Comparison of ENCODE assay signal across 19 cellular contexts in genomic region chr9:128393171-128393761, GRCh38. TPM values are rescaled to one million over a fixed set of nuclear protein-coding genes. Genes with fewer than 3 reads are reported as not detected.
DNase-seq lines count a peak whose midpoint lies in the region; ATAC-seq and TF ChIP-seq lines count a peak whose summit lies in the region.
"Had no signal": no experiment of that assay in that cellular context is flagged by ENCODE, and none has a peak within 500 bp of the region (broad histone marks: within the 10 kb centered on the region; RNA-seq: fewer than 3 reads in every experiment).

No MANE protein-coding gene starts in this region.

- intact Hi-C loops in left lung (cut with DNase I): no loop called here

- H3K27ac Mint-ChIP-seq in glutamatergic neuron (ENCODE audit: unreplicated experiment): peak overlapping the region; percentile 88
- no peak overlapping the region for H3K27ac Mint-ChIP-seq in stimulated activated memory B cell treated with anti-CD40 and anti-IgM and Interleukin-4, amounts not matched to agents 10 μg/mL and 1 μg/mL and 100 μg/mL, for 72 hours
- no peak overlapping the region for H3K27ac Mint-ChIP-seq in chondrocyte (ENCODE audit: unreplicated experiment)
- H3K27ac Mint-ChIP-seq: activated CD8-positive, alpha-beta T cell treated with anti-CD3 and anti-CD28 coated beads, Interleukin-2, amount 10 ng/mL, durations not matched to agents 7 days and 5 days had no signal

- peaks cover 0 to 35% of the 10 kb centered on the region in 2 donors for H3K27me3 ChIP-seq in left lung
- H3K27me3 ChIP-seq: adrenal gland, SJCRH30 had no signal

- H3K4me1 Mint-ChIP-seq in glutamatergic neuron (ENCODE audit: low read depth, unreplicated experiment) (peaks cover 36% of the 10 kb centered on the region), chondrocyte (ENCODE audit: low read depth) (peaks cover 6% of the 10 kb centered on the region)
- H3K4me1 Mint-ChIP-seq in stimulated activated memory B cell treated with anti-CD40 and anti-IgM and Interleukin-4, amounts not matched to agents 10 μg/mL and 1 μg/mL and 100 μg/mL, for 72 hours: peaks cover 7% of the 10 kb centered on the region

- no peak for TF ChIP-seq CTCF in glutamatergic neuron (IDR thresholded peaks at IDR 0.05; ENCODE audit: partially characterized antibody, unreplicated experiment)
- no peak for TF ChIP-seq CTCF in left lung (IDR thresholded peaks at IDR 0.05)
- TF ChIP-seq CTCF in chondrocyte (IDR thresholded peaks at IDR 0.05): no peak

- H3K9me3 Mint-ChIP-seq in glutamatergic neuron (ENCODE audit: unreplicated experiment) (peaks cover 9% of the 10 kb centered on the region), chondrocyte (ENCODE audit: low read depth) (no peaks in the 10 kb centered on the region)
- H3K9me3 Mint-ChIP-seq in stimulated activated memory B cell treated with anti-CD40 and anti-IgM and Interleukin-4, amounts not matched to agents 10 μg/mL and 1 μg/mL and 100 μg/mL, for 72 hours: no peaks in the 10 kb centered on the region

- H3K9me3 ChIP-seq in mesodermal cell (ENCODE audit: control insufficient read depth, low read length): no peaks in the 10 kb centered on the region
- H3K9me3 ChIP-seq in left lung: no peaks in the 10 kb centered on the region
- H3K9me3 ChIP-seq: adrenal gland, SJCRH30 had no signal

- peak overlapping the region; percentile 16 for H3K4me3 ChIP-seq in mesodermal cell (ENCODE audit: extremely low read depth, insufficient read depth, low read length, poor library complexity, severe bottlenecking)
- H3K4me3 ChIP-seq in left lung: no peak overlapping the region
- H3K4me3 ChIP-seq: adrenal gland, SJCRH30 had no signal

- WGBS in mesodermal cell (ENCODE audit: insufficient coverage in 2 of 2), 2 experiments: 2 to 3% methylated on average over 38 to 43 of the region's 53 CpGs

- no peaks in the 10 kb centered on the region for H3K36me3 Mint-ChIP-seq in glutamatergic neuron (ENCODE audit: unreplicated experiment)
- H3K36me3 Mint-ChIP-seq in stimulated activated memory B cell treated with anti-CD40 and anti-IgM and Interleukin-4, amounts not matched to agents 10 μg/mL and 1 μg/mL and 100 μg/mL, for 72 hours: peaks cover 36% of the 10 kb centered on the region
- H3K36me3 Mint-ChIP-seq in chondrocyte (ENCODE audit: low read depth): peaks cover 15% of the 10 kb centered on the region

- DNase-seq in amniotic epithelial cell (ENCODE audit: low read depth): peak; percentile 21
- peak; percentile 65 for DNase-seq in glutamatergic neuron
- DNase-seq in left lung: no peak
- no peak for DNase-seq in OCI-M1 (lab: John Stamatoyannopoulos, UW)
- no peak for DNase-seq in chondrocyte (ENCODE audit: low spot score)
- DNase-seq: activated CD8-positive, alpha-beta T cell treated with anti-CD3 and anti-CD28 coated beads, Interleukin-2, amount 10 ng/mL, durations not matched to agents 7 days and 5 days; adrenal gland; dermis blood vessel endothelial cell; DMS79 treated with DMSO at 0.1 percent for 48 hours; NCI-H1436 treated with DMSO at 0.1 percent for 48 hours; NCI-H446 treated with DMSO at 0.1 percent for 48 hours; SJCRH30; stimulated activated CD4-positive, alpha-beta T cell treated with anti-CD3 and anti-CD28 coated beads, Interleukin-12 subunit alpha, Interleukin-12 subunit beta, amount 100 ng/mL, for 4 hours had no signal

- H3K27me3 Mint-ChIP-seq in glutamatergic neuron (ENCODE audit: unreplicated experiment): peaks cover 21% of the 10 kb centered on the region
- no peaks in the 10 kb centered on the region for H3K27me3 Mint-ChIP-seq in stimulated activated memory B cell treated with anti-CD40 and anti-IgM and Interleukin-4, amounts not matched to agents 10 μg/mL and 1 μg/mL and 100 μg/mL, for 72 hours
- H3K27me3 Mint-ChIP-seq in chondrocyte (ENCODE audit: low read depth): peaks cover 13% of the 10 kb centered on the region

- H3K36me3 ChIP-seq in mesodermal cell (ENCODE audit: control insufficient read depth, insufficient read depth, low read length) (peaks cover 26% of the 10 kb centered on the region), left lung (peaks cover 0 to 51% of the 10 kb centered on the region in 2 donors)

- H3K4me1 ChIP-seq in mesodermal cell (ENCODE audit: control insufficient read depth, insufficient read depth, low read length, poor library complexity, severe bottlenecking) (peaks cover 14% of the 10 kb centered on the region), left lung (peaks cover 0 to 10% of the 10 kb centered on the region in 2 donors)
- H3K4me1 ChIP-seq: adrenal gland, parathyroid adenoma, SJCRH30 had no signal

- H3K27ac ChIP-seq in mesodermal cell (ENCODE audit: low read depth, low read length, severe bottlenecking) (peak overlapping the region; percentile 29), left lung (no peak overlapping the region)
- H3K27ac ChIP-seq: adrenal gland, C4-2B, KMS-11, parathyroid adenoma, SJCRH30 had no signal

- peak overlapping the region; percentile 84 for H3K4me3 Mint-ChIP-seq in glutamatergic neuron (ENCODE audit: unreplicated experiment)
- H3K4me3 Mint-ChIP-seq in stimulated activated memory B cell treated with anti-CD40 and anti-IgM and Interleukin-4, amounts not matched to agents 10 μg/mL and 1 μg/mL and 100 μg/mL, for 72 hours: no peak overlapping the region
- no peak overlapping the region for H3K4me3 Mint-ChIP-seq in chondrocyte (ENCODE audit: unreplicated experiment)
- H3K4me3 Mint-ChIP-seq: activated CD8-positive, alpha-beta T cell treated with anti-CD3 and anti-CD28 coated beads, Interleukin-2, amount 10 ng/mL, durations not matched to agents 7 days and 5 days had no signal

- peak; percentile 54 for ATAC-seq in stimulated activated memory B cell treated with anti-CD40 and anti-IgM and Interleukin-4, amounts not matched to agents 10 μg/mL and 1 μg/mL and 100 μg/mL, for 72 hours
- no peak for ATAC-seq in left lung
- no peak for ATAC-seq in GM18519 (IDR thresholded peaks at IDR 0.05; ENCODE audit: low FRiP score, unreplicated experiment)
- ATAC-seq: activated CD8-positive, alpha-beta T cell treated with anti-CD3 and anti-CD28 coated beads, Interleukin-2, amount 10 ng/mL, durations not matched to agents 7 days and 5 days had no signal

RNA-seq across cellular contexts. Expression of gene URM1, which starts 22.1 kb away (rescaled TPM):
- total RNA-seq in glutamatergic neuron (ENCODE audit: unreplicated experiment) (62.6 TPM), left lung (10 to 100 TPM; 56.4 to 59.9 TPM), chondrocyte (50.5 to 60.6 TPM (median 57.6 TPM) in 3 replicates)
- polyA plus RNA-seq in mesodermal cell (2013, experiment 1 of 2): 39.9 TPM
- polyA plus RNA-seq in mesodermal cell (2013, experiment 2 of 2): 35.5 TPM

RNA-seq across cellular contexts. Expression of gene CERCAM, which starts 27.4 kb away (rescaled TPM):
- total RNA-seq in glutamatergic neuron (ENCODE audit: unreplicated experiment) (56.1 TPM), left lung (10 to 100 TPM; 35.8 to 79.0 TPM), chondrocyte (217 to 282 TPM (median 280 TPM) in 3 replicates)
- 34.4 TPM for polyA plus RNA-seq in mesodermal cell (2013, experiment 1 of 2)
- 27.4 TPM for polyA plus RNA-seq in mesodermal cell (2013, experiment 2 of 2)

RNA-seq across cellular contexts. Expression of gene SLC27A4, which starts 52.9 kb away (rescaled TPM):
- total RNA-seq in glutamatergic neuron (ENCODE audit: unreplicated experiment) (47.3 TPM), left lung (10 to 100 TPM; 32.7 to 33.7 TPM), chondrocyte (38.4 to 42.1 TPM (median 41.7 TPM) in 3 replicates)
- 15.5 TPM for polyA plus RNA-seq in mesodermal cell (2013, experiment 1 of 2)
- 12.3 TPM for polyA plus RNA-seq in mesodermal cell (2013, experiment 2 of 2)

Comparison
In these comparisons a context has a peak if more than half of its experiments do, and no peak if none do; other contexts are left out.
1. DNase-seq: peak in amniotic epithelial cell (single experiment) and glutamatergic neuron (single experiment); none in left lung (0 of 2), OCI-M1 (single experiment) and chondrocyte (single experiment).